ENCODE assay signal across 9 cellular contexts in the genomic region with DNA sequence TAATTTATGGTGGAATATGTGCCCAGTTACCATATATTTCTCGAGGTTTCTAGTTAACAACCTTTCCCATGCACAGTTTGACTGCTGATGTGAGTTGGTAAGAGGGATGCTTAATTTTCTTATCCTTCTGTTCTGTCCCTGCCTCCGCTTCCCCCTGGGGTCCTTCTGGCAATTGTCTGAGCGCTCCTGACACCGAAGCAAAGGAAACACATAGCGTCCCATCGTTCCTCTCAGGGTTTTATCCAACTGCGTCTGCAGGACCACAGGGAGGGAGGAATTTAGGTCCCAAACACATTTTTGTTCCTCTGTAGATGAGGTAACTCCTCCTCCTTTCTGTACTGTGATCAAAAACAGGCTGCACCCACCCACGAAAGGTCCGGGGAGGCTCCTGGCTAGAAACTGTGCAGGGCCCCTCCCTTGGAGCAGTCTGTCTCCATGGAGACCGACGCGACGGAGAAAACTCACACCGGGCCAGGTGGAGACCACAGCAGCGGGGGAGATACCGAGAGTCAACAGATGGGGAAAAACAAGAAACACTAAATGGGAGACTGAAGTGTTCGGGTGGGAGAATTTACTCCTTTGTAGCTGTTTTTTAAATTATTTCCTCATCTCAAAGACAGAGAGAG.
A peak's percentile ranks its signal among the peaks of the same experiment; 100 is the strongest.
DNase-seq lines count a peak whose midpoint lies in the region; ATAC-seq and TF ChIP-seq lines count a peak whose summit lies in the region.
"Had no signal": no experiment of that assay in that cellular context is flagged by ENCODE, and none has a peak within 500 bp of the region (broad histone marks: within the 10 kb centered on the region; RNA-seq: fewer than 3 reads in every experiment).

No MANE protein-coding gene starts in this region.

- H3K27me3 Mint-ChIP-seq in activated CD4-positive, alpha-beta memory T cell treated with anti-CD3 and anti-CD28 coated beads for 36 hours: peaks cover 2% of the 10 kb centered on the region

- H3K4me1 ChIP-seq in mucosa of descending colon (ENCODE audit: low read depth): peaks cover 23% of the 10 kb centered on the region

- intact Hi-C loops in mucosa of descending colon (cut with DNase I, micrococcal nuclease): no loop called here
- intact Hi-C loops in activated CD4-positive, alpha-beta memory T cell treated with anti-CD3 and anti-CD28 coated beads for 36 hours (cut with micrococcal nuclease): no loop called here

- H3K9me3 Mint-ChIP-seq in activated CD4-positive, alpha-beta memory T cell treated with anti-CD3 and anti-CD28 coated beads for 36 hours: no peaks in the 10 kb centered on the region

- H3K36me3 ChIP-seq in mucosa of descending colon (ENCODE audit: low read depth): no peaks in the 10 kb centered on the region

- peaks cover 2% of the 10 kb centered on the region for H3K4me1 Mint-ChIP-seq in activated CD4-positive, alpha-beta memory T cell treated with anti-CD3 and anti-CD28 coated beads for 36 hours (ENCODE audit: low read depth)

- POLR2A ChIA-PET in activated CD4-positive, alpha-beta memory T cell treated with anti-CD3 and anti-CD28 coated beads for 36 hours (lab: Charles Lee): no interaction called here

- DNase-seq in caudate nucleus (lab: John Stamatoyannopoulos, UW): peak in 28 of 61 donors; percentile 1 to 55 (median 13)
- peak in 2 of 3 donors; percentile 35 to 51 for DNase-seq in mucosa of descending colon
- no peak for DNase-seq in activated CD4-positive, alpha-beta memory T cell treated with anti-CD3 and anti-CD28 coated beads for 36 hours
- DNase-seq in NCI-H446 (lab: John Stamatoyannopoulos, UW): no peak
- no peak for DNase-seq in activated naive CD4-positive, alpha-beta T cell treated with anti-CD3 and anti-CD28 coated beads, Interleukin-2, amount 50 U/mL, for 16 hours
- no peak for DNase-seq in T-helper 2 cell

- no peak overlapping the region for H3K4me3 ChIP-seq in mucosa of descending colon

- ATAC-seq in GM19395 (IDR thresholded peaks at IDR 0.05; ENCODE audit: unreplicated experiment) (peak; percentile 67), HG03565 (IDR thresholded peaks at IDR 0.05; ENCODE audit: unreplicated experiment) (peak; percentile 33), mucosa of descending colon (peak; percentile 70)

- H3K27ac ChIP-seq in caudate nucleus (ENCODE audit: low read depth, low read length): peak overlapping the region; percentile 8

- H3K27ac Mint-ChIP-seq in activated CD4-positive, alpha-beta memory T cell treated with anti-CD3 and anti-CD28 coated beads for 36 hours: no peak overlapping the region
- H3K27ac Mint-ChIP-seq: dendritic cell treated with granulocyte-macrophage colony-stimulating factor and Interleukin-4, amounts not matched to agents 40 ng/mL and 50 ng/mL, for 4 days had no signal

- H3K4me3 Mint-ChIP-seq in activated CD4-positive, alpha-beta memory T cell treated with anti-CD3 and anti-CD28 coated beads for 36 hours: no peak overlapping the region
- H3K4me3 Mint-ChIP-seq: dendritic cell treated with granulocyte-macrophage colony-stimulating factor and Interleukin-4, amounts not matched to agents 40 ng/mL and 50 ng/mL, for 4 days had no signal

- no peaks in the 10 kb centered on the region for H3K9me3 ChIP-seq in mucosa of descending colon

- CTCF ChIA-PET in activated CD4-positive, alpha-beta memory T cell treated with anti-CD3 and anti-CD28 coated beads for 36 hours (lab: Charles Lee): no interaction called here

- TF ChIP-seq CTCF in mucosa of descending colon (IDR thresholded peaks at IDR 0.05): no peak

- no peaks in the 10 kb centered on the region for H3K36me3 Mint-ChIP-seq in activated CD4-positive, alpha-beta memory T cell treated with anti-CD3 and anti-CD28 coated beads for 36 hours

Comparison
In these comparisons a context has a peak if more than half of its experiments do, and no peak if none do; other contexts are left out.
1. DNase-seq: peak in mucosa of descending colon (2 of 3); none in activated CD4-positive, alpha-beta memory T cell treated with anti-CD3 and anti-CD28 coated beads for 36 hours (single experiment), NCI-H446 (0 of 2), activated naive CD4-positive, alpha-beta T cell treated with anti-CD3 and anti-CD28 coated beads, Interleukin-2, amount 50 U/mL, for 16 hours (single experiment) and T-helper 2 cell (0 of 5).
2. Peak in every context shown above with its lines, with median percentiles within 50 percentile points of each other: ATAC-seq.